1 cellular context compared by ENCODE assay signal in genomic region chr3:127691494-127691893, GRCh38.
TF ChIP-seq lines count a peak whose summit lies in the region.

No MANE protein-coding gene starts in this region.

TF ChIP-seq in H1, 55 proteins besides CTCF, POLR2A, EP300 and RAD21:
- no peak for TF ChIP-seq KDM4A (IDR thresholded peaks at IDR 0.05; ENCODE audit: low read depth, low read length, severe bottlenecking)
- no peak for TF ChIP-seq YY1 (IDR thresholded peaks at IDR 0.05; ENCODE audit: low read depth, low read length)
TF ChIP-seq in H1: peak in this region for 0.
